27 cellular contexts compared by ENCODE assay signal in the genomic region with DNA sequence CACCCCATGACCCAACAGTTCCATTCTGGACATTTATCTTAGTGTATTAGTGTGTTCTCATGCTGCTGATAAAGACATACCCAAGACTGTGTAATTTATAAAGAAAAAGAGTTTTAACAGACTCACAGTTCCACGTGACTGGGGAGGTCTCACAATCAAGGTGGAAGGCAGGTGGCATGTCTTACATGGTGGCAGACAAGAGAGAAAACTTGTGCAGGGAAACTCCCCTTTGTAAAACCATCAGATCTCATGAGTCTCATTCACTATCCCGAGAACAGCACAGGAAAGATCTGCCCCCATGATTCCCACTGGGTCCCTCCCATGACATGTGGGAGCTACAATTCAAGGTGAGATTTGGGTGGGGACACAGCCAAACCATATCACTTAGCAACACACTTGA.
"Had no signal": no experiment of that assay in that cellular context is flagged by ENCODE, and none has a peak within 500 bp of the region (broad histone marks: within the 10 kb centered on the region; RNA-seq: fewer than 3 reads in every experiment).

No MANE protein-coding gene starts in this region.

- ATAC-seq: stimulated activated effector memory CD8-positive, alpha-beta T cell treated with anti-CD3 and anti-CD28 coated beads, Interleukin-12 subunit alpha, Interleukin-12 subunit beta, amount 100 ng/mL, for 72 hours; stimulated activated memory B cell treated with anti-CD40 and anti-IgM and Interleukin-4, amounts not matched to agents 10 μg/mL and 1 μg/mL and 100 μg/mL, for 72 hours; stimulated activated naive B cell treated with anti-CD40 and anti-IgM and Interleukin-4, amounts not matched to agents 10 μg/mL and 1 μg/mL and 100 μg/mL, for 72 hours; stimulated activated naive CD8-positive, alpha-beta T cell treated with anti-CD3 and anti-CD28 coated beads, Interleukin-15, amount 100 ng/mL, for 72 hours; stimulated activated naive CD8-positive, alpha-beta T cell treated with anti-CD3 and anti-CD28 coated beads, Interleukin-15, Interleukin-2, amounts not matched to agents 100 U/mL and 50 U/mL, for 24 hours; upper lobe of right lung had no signal

- H3K27ac ChIP-seq: stomach, suprapubic skin, testis, thyroid gland, tibial nerve, transverse colon, upper lobe of left lung, upper lobe of right lung, uterus, vagina had no signal

- H3K27me3 ChIP-seq: stomach, suprapubic skin, testis, thyroid gland, tibial artery, tibial nerve, transverse colon, upper lobe of left lung, upper lobe of right lung, uterus, vagina had no signal

- H3K36me3 ChIP-seq: stomach, suprapubic skin, thoracic aorta, thyroid gland, tibial artery, tibial nerve, transverse colon, upper lobe of left lung, upper lobe of right lung, uterus, vagina had no signal

- H3K9me3 ChIP-seq: stomach, suprapubic skin, testis, thoracic aorta, thyroid gland, tibial artery, tibial nerve, transverse colon, upper lobe of left lung, upper lobe of right lung, uterus, vagina had no signal

- FAIRE-seq: urothelium cell line had no signal

- H3K4me1 ChIP-seq: testis, upper lobe of right lung, uterus had no signal

- H3K4me3 ChIP-seq: stomach, suprapubic skin, testis, thoracic aorta, thyroid gland, tibial artery, tibial nerve, transverse colon, upper lobe of left lung, upper lobe of right lung, uterus, vagina had no signal

- DNase-seq: stimulated activated CD4-positive, alpha-beta T cell treated with anti-CD3 and anti-CD28 coated beads, Interleukin-2, amount 100 ng/mL, for 48 hours; stimulated activated CD4-positive, alpha-beta T cell treated with anti-CD3 and anti-CD28 coated beads, Interleukin-4, amount 100 ng/mL, for 1 hour; stimulated activated CD4-positive, alpha-beta T cell treated with anti-CD3 and anti-CD28 coated beads, Interleukin-4, amount 100 ng/mL, for 24 hours; stimulated activated CD4-positive, alpha-beta T cell treated with anti-CD3 and anti-CD28 coated beads, Interleukin-4, amount 100 ng/mL, for 4 hours; stimulated activated CD8-positive, alpha-beta memory T cell treated with anti-CD3 and anti-CD28 coated beads, Interleukin-4, amount 100 ng/mL, for 48 hours; stimulated activated naive B cell treated with anti-CD40 and anti-IgM and Interleukin-4, amounts not matched to agents 10 μg/mL and 1 μg/mL and 100 μg/mL, for 72 hours; stimulated activated naive CD4-positive, alpha-beta T cell; stimulated activated naive CD4-positive, alpha-beta T cell treated with Interleukin-2 at 50 U/mL for 16 hours; stimulated activated naive CD8-positive, alpha-beta T cell treated with anti-CD3 and anti-CD28 coated beads, Interleukin-15, amount 100 ng/mL, for 72 hours; stimulated activated naive CD8-positive, alpha-beta T cell treated with anti-CD3 and anti-CD28 coated beads, Interleukin-15, Interleukin-2, amounts not matched to agents 100 U/mL and 50 U/mL, for 24 hours; stomach; substantia nigra; testis; thyroid gland; tibial artery; transverse colon; trophoblast cell; upper lobe of left lung; upper lobe of right lung; uterus had no signal
